In the genomic region with DNA sequence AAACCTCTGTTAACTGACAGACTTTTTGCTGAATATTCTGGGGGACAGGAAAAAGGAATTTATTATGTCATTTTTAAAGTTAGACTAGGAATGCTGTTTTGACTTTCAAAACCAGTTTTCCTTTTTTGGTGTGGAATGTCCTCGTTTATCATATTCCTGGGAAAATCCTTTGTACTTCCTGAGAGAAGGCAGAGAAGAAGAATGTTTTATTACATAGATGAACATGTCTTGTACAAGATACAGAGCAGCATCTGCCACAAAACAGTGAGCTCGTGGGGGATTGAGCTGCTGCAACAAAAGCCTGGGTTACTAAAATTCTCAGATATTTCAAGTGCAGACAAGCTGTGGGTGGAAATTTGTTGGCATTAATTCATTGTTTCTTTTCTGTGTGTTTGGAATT, we compare ENCODE assay signal across 15 cellular contexts. TPM values are rescaled to one million over a fixed set of nuclear protein-coding genes. Genes with fewer than 3 reads are reported as not detected.
A peak's percentile ranks its signal among the peaks of the same experiment; 100 is the strongest.
DNase-seq lines count a peak whose midpoint lies in the region; ATAC-seq and TF ChIP-seq lines count a peak whose summit lies in the region.
"Had no signal": no experiment of that assay in that cellular context is flagged by ENCODE, and none has a peak within 500 bp of the region (broad histone marks: within the 10 kb centered on the region; RNA-seq: fewer than 3 reads in every experiment).

No MANE protein-coding gene starts in this region.

- peak overlapping the region; percentile 51 for H2BK5ac ChIP-seq in mesenchymal stem cell (ENCODE audit: low read depth, low read length, poor library complexity, severe bottlenecking)

- H4K8ac ChIP-seq in mesenchymal stem cell (ENCODE audit: low read length): no peak overlapping the region

- no peak overlapping the region for H2AK5ac ChIP-seq in mesenchymal stem cell (ENCODE audit: low read length, severe bottlenecking)

- in situ Hi-C loops in GM13977 (cut with MboI; ENCODE audit: low pct_unique_long_range_greater_than_20kb, low sequenced_read_pairs, unreplicated experiment) (no loop called here), HAP-1 (cut with MboI; ENCODE audit: low sequenced_read_pairs) (no loop called here)

- ATAC-seq in heart left ventricle (peak in 2 of 4 donors; percentile 24 to 42), left cardiac atrium (no peak), thoracic aorta (ENCODE audit: insufficient number of reproducible peaks, low FRiP score, low read depth) (no peak), HG03139 (IDR thresholded peaks at IDR 0.05; ENCODE audit: unreplicated experiment) (no peak)
- ATAC-seq: activated CD8-positive, alpha-beta T cell treated with anti-CD3 and anti-CD28 coated beads for 36 hours; natural killer cell; upper lobe of right lung had no signal

- H3K27me3 ChIP-seq in heart left ventricle (no peaks in the 10 kb centered on the region), endocrine pancreas (ENCODE audit: control insufficient read depth, insufficient read depth, low read length) (no peaks in the 10 kb centered on the region), mesenchymal stem cell (ENCODE audit: control insufficient read depth in 1 of 2, insufficient read depth in 1 of 2, low read length in 2 of 2) (no peaks in the 10 kb centered on the region), thoracic aorta (replicated peaks; ENCODE audit: insufficient read depth) (no peaks in the 10 kb centered on the region), HAP-1 (ENCODE audit: low read depth) (no peaks in the 10 kb centered on the region)
- H3K27me3 ChIP-seq: upper lobe of right lung had no signal

- H3K4me3 ChIP-seq in heart left ventricle: peak overlapping the region in 4 of 12 donors; percentile 2 to 25 (median 12)
- H3K4me3 ChIP-seq in endocrine pancreas (ENCODE audit: control insufficient read depth, insufficient read depth, low read length): peak overlapping the region; percentile 49
- H3K4me3 ChIP-seq in mesenchymal stem cell (ENCODE audit: insufficient read depth in 1 of 2, low read depth in 1 of 2, low read length in 2 of 2): no peak overlapping the region
- peak overlapping the region; percentile 61 for H3K4me3 ChIP-seq in thoracic aorta
- H3K4me3 ChIP-seq in HAP-1: no peak overlapping the region
- H3K4me3 ChIP-seq: upper lobe of right lung had no signal

- H3K36me3 ChIP-seq in heart left ventricle: peaks cover 0 to 20% (median 13%) of the 10 kb centered on the region in 9 donors
- H3K36me3 ChIP-seq in endocrine pancreas (ENCODE audit: control insufficient read depth, insufficient read depth, low read length): no peaks in the 10 kb centered on the region
- H3K36me3 ChIP-seq in mesenchymal stem cell (ENCODE audit: control insufficient read depth in 1 of 2, insufficient read depth in 2 of 2, low read depth in 1 of 2, low read length in 2 of 2): peaks cover 0 to 21% of the 10 kb centered on the region in 2 experiments
- H3K36me3 ChIP-seq in thoracic aorta: no peaks in the 10 kb centered on the region
- no peaks in the 10 kb centered on the region for H3K36me3 ChIP-seq in HAP-1 (replicated peaks)

- no peak overlapping the region for H3K18ac ChIP-seq in mesenchymal stem cell (ENCODE audit: low read depth in 1 of 2, low read length in 2 of 2)

- H3K23ac ChIP-seq in mesenchymal stem cell (ENCODE audit: low read length in 2 of 2): no peak overlapping the region

- no peak overlapping the region for H2BK15ac ChIP-seq in mesenchymal stem cell (ENCODE audit: low read depth, poor library complexity, severe bottlenecking)

- H3K4me1 ChIP-seq in heart left ventricle (peaks cover 0 to 43% (median 33%) of the 10 kb centered on the region in 12 donors), endocrine pancreas (ENCODE audit: control insufficient read depth, insufficient read depth, low read length) (peaks cover 17% of the 10 kb centered on the region), mesenchymal stem cell (ENCODE audit: control insufficient read depth, insufficient read depth, low read depth, low read length) (peaks cover 5% of the 10 kb centered on the region), thoracic aorta (ENCODE audit: control insufficient read depth in 1 of 2, low read depth in 2 of 2) (peaks cover 23 to 53% of the 10 kb centered on the region in 2 donors), HAP-1 (peaks cover 8% of the 10 kb centered on the region)

- no peak overlapping the region for H2AFZ ChIP-seq in mesenchymal stem cell (ENCODE audit: low read depth, low read length)

- intact Hi-C loops in heart left ventricle (cut with DNase I) (no loop called here), left cardiac atrium (cut with DNase I) (no loop called here)

- H4K91ac ChIP-seq in mesenchymal stem cell (ENCODE audit: low read length): no peak overlapping the region

- peaks cover 23% of the 10 kb centered on the region for H3K79me1 ChIP-seq in mesenchymal stem cell (replicated peaks; ENCODE audit: low read length, poor library complexity, severe bottlenecking)

- TF ChIP-seq CTCF in heart left ventricle (IDR thresholded peaks at IDR 0.05) (no peak), thoracic aorta (IDR thresholded peaks at IDR 0.05) (no peak), GM13977 (IDR thresholded peaks at IDR 0.05; ENCODE audit: extremely low read depth, insufficient read depth, missing control alignments) (no peak)

- H3K14ac ChIP-seq in mesenchymal stem cell (ENCODE audit: low read length in 2 of 2): no peak overlapping the region

- H2BK120ac ChIP-seq in mesenchymal stem cell (ENCODE audit: low read depth, low read length): no peak overlapping the region

- H3K9me3 ChIP-seq in heart left ventricle (no peaks in the 10 kb centered on the region), endocrine pancreas (ENCODE audit: control insufficient read depth, low read length) (no peaks in the 10 kb centered on the region), mesenchymal stem cell (ENCODE audit: control insufficient read depth, low read length) (no peaks in the 10 kb centered on the region), thoracic aorta (no peaks in the 10 kb centered on the region), HAP-1 (no peaks in the 10 kb centered on the region)
- H3K9me3 ChIP-seq: Caco-2, upper lobe of right lung had no signal

- H2BK12ac ChIP-seq in mesenchymal stem cell (ENCODE audit: low read length in 2 of 2): no peak overlapping the region

- no peak for TF ChIP-seq POLR2A in heart left ventricle (IDR thresholded peaks at IDR 0.05)

- WGBS in heart left ventricle, 4 donors: 37 to 54% (median 53%) methylated on average over 2 of the region's 2 CpGs
- WGBS in mesenchymal stem cell: 19% methylated on average over 1 of the region's 2 CpGs

- H3K9ac ChIP-seq in endocrine pancreas (ENCODE audit: control insufficient read depth, insufficient read depth, low read length): no peak overlapping the region
- peak overlapping the region; percentile 70 for H3K9ac ChIP-seq in mesenchymal stem cell (ENCODE audit: low read length)

- no peak overlapping the region for H3K4me2 ChIP-seq in mesenchymal stem cell (ENCODE audit: low read length, poor library complexity, severe bottlenecking)

- no peak overlapping the region for H3K4ac ChIP-seq in mesenchymal stem cell (ENCODE audit: low read depth in 1 of 2, low read length in 2 of 2)

- DNase-seq in heart left ventricle (no peak), left cardiac atrium (no peak), mesenchymal stem cell (peak; percentile 43), thoracic aorta (ENCODE audit: low spot score) (no peak), GM13977 (ENCODE audit: low spot score) (no peak), HAP-1 (ENCODE audit: low spot score in 2 of 2) (no peak)
- DNase-seq: activated CD8-positive, alpha-beta T cell treated with anti-CD3 and anti-CD28 coated beads for 36 hours; activated gamma-delta T cell; Caco-2; natural killer cell; NCI-H1436 treated with DMSO at 0.1 percent for 48 hours; NCI-H526 treated with DMSO at 0.1 percent for 48 hours; upper lobe of right lung had no signal

- H3K27ac ChIP-seq in heart left ventricle (peak overlapping the region in 11 of 12 donors; percentile 8 to 82 (median 43)), mesenchymal stem cell (ENCODE audit: low read length, poor library complexity, severe bottlenecking) (peak overlapping the region; percentile 82), thoracic aorta (peak overlapping the region; percentile 91 to 93)
- H3K27ac ChIP-seq: upper lobe of right lung had no signal

RNA-seq across cellular contexts. Expression of a gene that starts 20.2 kb away (rescaled TPM):
- total RNA-seq in heart left ventricle (10 to 100 TPM; 11.4 to 16.9 (median 13.7) TPM), left cardiac atrium (10 to 100 TPM; 16.1 to 21.1 TPM), thoracic aorta (10 to 100 TPM; 15.0 to 24.6 TPM)
- polyA plus RNA-seq in heart left ventricle: 10 to 100 TPM; 11.5 to 13.4 TPM
- polyA plus RNA-seq in mesenchymal stem cell (2013, experiment 1 of 2): 17.3 TPM
- 17.6 TPM for polyA plus RNA-seq in mesenchymal stem cell (2013, experiment 2 of 2)

Comparison
In these comparisons a context has a peak if more than half of its experiments do, and no peak if none do; other contexts are left out.
1. H3K4me3 ChIP-seq: peak in endocrine pancreas (single experiment) and thoracic aorta (single experiment); none in mesenchymal stem cell (0 of 2) and HAP-1 (single experiment).
2. Peak in every context shown above with its lines, with median percentiles within 50 percentile points of each other: H3K27ac ChIP-seq.